In genomic region chr11:41660585-41660984, GRCh38 we compare ENCODE assay signal across 16 cellular contexts.
DNase-seq lines count a peak whose midpoint lies in the region; ATAC-seq and TF ChIP-seq lines count a peak whose summit lies in the region.
"Had no signal": no experiment of that assay in that cellular context is flagged by ENCODE, and none has a peak within 500 bp of the region (broad histone marks: within the 10 kb centered on the region; RNA-seq: fewer than 3 reads in every experiment).

No MANE protein-coding gene starts in this region.

- CTCF ChIA-PET in A673 (lab: Charles Lee) = no interaction called here

- no peak overlapping the region for H3K27ac Mint-ChIP-seq in GM23338
- H3K27ac Mint-ChIP-seq: activated T-helper 2 cell treated with anti-CD3 and anti-CD28 coated beads, Interferon-gamma antibody, Interleukin-2, Interleukin-4, amounts not matched to agents 10 μg/mL and 5 μg/mL and 100 μg/mL, durations not matched to agents 14 hours and 24 hours and 36 hours; CD8-positive, alpha-beta T cell; T-helper 1 cell treated with Interleukin-12 subunit alpha and Interleukin-12 subunit beta and Interleukin-4 antibody, amounts not matched to agents 30 μg/mL and 1 μg/mL, for 36 hours had no signal

- H2AFZ ChIP-seq in GM23338 = no peak overlapping the region

- H3K9me3 Mint-ChIP-seq in GM23338 = no peaks in the 10 kb centered on the region; the same call in 1 of the 3 replicates

- H3K36me3 Mint-ChIP-seq in GM23338 (ENCODE audit: low read depth) = no peaks in the 10 kb centered on the region
- H3K36me3 Mint-ChIP-seq: CD8-positive, alpha-beta T cell had no signal

- intact Hi-C loops in A673 (cut with micrococcal nuclease; ENCODE audit: unreplicated experiment) = no loop called here

- no peaks in the 10 kb centered on the region for H3K4me1 ChIP-seq in A673 (ENCODE audit: insufficient read depth, low read length, poor library complexity, severe bottlenecking)
- no peaks in the 10 kb centered on the region for H3K4me1 ChIP-seq in GM23338 (ENCODE audit: insufficient read depth)
- H3K4me1 ChIP-seq in foreskin keratinocyte = no peaks in the 10 kb centered on the region
- H3K4me1 ChIP-seq: sigmoid colon, stomach had no signal

- no peaks in the 10 kb centered on the region for H3K27me3 ChIP-seq in A673 (replicated peaks; ENCODE audit: insufficient read depth, low read depth, low read length, poor library complexity)
- no peaks in the 10 kb centered on the region for H3K27me3 ChIP-seq in GM23338 (ENCODE audit: insufficient read depth)
- no peaks in the 10 kb centered on the region for H3K27me3 ChIP-seq in foreskin keratinocyte
- H3K27me3 ChIP-seq: ovary, sigmoid colon, stomach had no signal

- no peaks in the 10 kb centered on the region for H3F3A ChIP-seq in GM23338 (replicated peaks; ENCODE audit: low read depth)

- ATAC-seq in GM23338 (peak; percentile 82), foreskin keratinocyte (no peak), HG03457 (IDR thresholded peaks at IDR 0.05; ENCODE audit: unreplicated experiment) (no peak)
- ATAC-seq: CD8-positive, alpha-beta T cell had no signal

- H3K4me2 ChIP-seq in GM23338 = no peak overlapping the region

- no peaks in the 10 kb centered on the region for H3K9me2 ChIP-seq in GM23338 (ENCODE audit: insufficient read depth)

- H3K4me1 Mint-ChIP-seq in GM23338 = peaks cover 6% of the 10 kb centered on the region; the same call in 1 of the 3 replicates

- TF ChIP-seq CTCF in A673 (conservative IDR thresholded peaks at IDR 0.05; ENCODE audit: low read depth, low read length) (peak; percentile 51), GM23338 (conservative IDR thresholded peaks at IDR 0.05; ENCODE audit: low read depth in 2 of 2) (peak; percentile 76 to 86), foreskin keratinocyte (conservative IDR thresholded peaks at IDR 0.05) (peak; percentile 36)

- POLR2A ChIA-PET in A673 (lab: Charles Lee; ENCODE audit: low non-redundant PET) = no interaction called here

- H3K4me3 ChIP-seq in A673 (ENCODE audit: low read depth, low read length, poor library complexity, severe bottlenecking) (no peak overlapping the region), GM23338 (no peak overlapping the region)
- H3K4me3 ChIP-seq: ovary, sigmoid colon, stomach had no signal

- H4K20me1 ChIP-seq in GM23338 (replicated peaks; ENCODE audit: insufficient read depth) = no peaks in the 10 kb centered on the region

- DNase-seq in A673 (ENCODE audit: low spot score) (peak; percentile 11), GM23338 (ENCODE audit: low spot score) (peak; percentile 77), OCI-M1 (lab: John Stamatoyannopoulos, UW) (peak; percentile 46), foreskin keratinocyte (no peak), glomerular visceral epithelial cell (ENCODE audit: extremely low spot score) (no peak), NCI-H187 treated with DMSO at 0.1 percent for 48 hours (lab: John Stamatoyannopoulos, UW) (no peak)
- no peak for DNase-seq in activated naive CD4-positive, alpha-beta T cell (lab: John Stamatoyannopoulos, UW)
- DNase-seq: activated CD4-positive, CD25-positive, alpha-beta regulatory T cell; CD8-positive, alpha-beta T cell; ovary; sigmoid colon; stimulated activated CD4-positive, alpha-beta T cell treated with anti-CD3 and anti-CD28 coated beads, Interleukin-1b, Interleukin-23, amount 100 ng/mL, for 48 hours; stomach had no signal

- no peak overlapping the region for H3K4me3 Mint-ChIP-seq in GM23338
- H3K4me3 Mint-ChIP-seq: CD8-positive, alpha-beta T cell; T-helper 1 cell treated with Interleukin-12 subunit alpha and Interleukin-12 subunit beta and Interleukin-4 antibody, amounts not matched to agents 30 μg/mL and 1 μg/mL, for 36 hours had no signal

- H3K36me3 ChIP-seq in A673 (ENCODE audit: insufficient read depth, low read length, poor library complexity, severe bottlenecking) (no peaks in the 10 kb centered on the region), GM23338 (ENCODE audit: insufficient read depth) (no peaks in the 10 kb centered on the region)
- H3K36me3 ChIP-seq: ovary, sigmoid colon, stomach had no signal

- no TSS peak for BruUV-seq in A673 (replicated peaks; lab: Mats Ljungman, UMichigan)

- no peaks in the 10 kb centered on the region for H3K27me3 Mint-ChIP-seq in GM23338 (ENCODE audit: insufficient read depth, low read depth, poor library complexity)

- H3K27ac ChIP-seq in A673 (ENCODE audit: low read depth, low read length, poor library complexity, severe bottlenecking) (no peak overlapping the region), GM23338 (ENCODE audit: low read depth) (no peak overlapping the region), foreskin keratinocyte (no peak overlapping the region)
- H3K27ac ChIP-seq: ovary, sigmoid colon, stomach had no signal

- peaks cover 26% of the 10 kb centered on the region for H3K9me3 ChIP-seq in A673 (ENCODE audit: low read depth, low read length, poor library complexity, severe bottlenecking)
- H3K9me3 ChIP-seq: ovary had no signal

- H3K79me2 ChIP-seq in GM23338 (replicated peaks; ENCODE audit: insufficient read depth) = no peaks in the 10 kb centered on the region

TF ChIP-seq in GM23338, 12 proteins besides CTCF, POLR2A, EP300 and RAD21:
- no peak for TF ChIP-seq EZH2phosphoT487 (IDR thresholded peaks at IDR 0.05; ENCODE audit: unreplicated experiment)
- TF ChIP-seq EZH2 (IDR thresholded peaks at IDR 0.05; ENCODE audit: low read depth, unreplicated experiment) = no peak
- no peak for TF ChIP-seq STAT1 (IDR thresholded peaks at IDR 0.05; ENCODE audit: unreplicated experiment)
- TF ChIP-seq REST (IDR thresholded peaks at IDR 0.05; ENCODE audit: unreplicated experiment) = no peak
- no peak for TF ChIP-seq ZNF114 (CRISPR knock-in tag; IDR thresholded peaks at IDR 0.05)

Comparison
In these comparisons a context has a peak if more than half of its experiments do, and no peak if none do; other contexts are left out.
1. DNase-seq: peak in A673 (single experiment), GM23338 (single experiment) and OCI-M1 (single experiment); none in foreskin keratinocyte (0 of 2), activated naive CD4-positive, alpha-beta T cell (0 of 4), glomerular visceral epithelial cell (single experiment) and NCI-H187 treated with DMSO at 0.1 percent for 48 hours (single experiment).
2. Peak in every context shown above with its lines, with median percentiles within 50 percentile points of each other: CTCF ChIP-seq.